ENCODE assay signal across 1 cellular context in genomic region chrX:109732319-109732779, GRCh38.
TF ChIP-seq lines count a peak whose summit lies in the region.

No MANE protein-coding gene starts in this region.

TF ChIP-seq in K562, 482 proteins besides CTCF, POLR2A, EP300 and RAD21 (continued from another document):
- TF ChIP-seq ATF3 (IDR thresholded peaks at IDR 0.05) (peak; percentile 50; the same call in 1 of the 2 replicates), ATF3 (CRISPR knock-in tag; conservative IDR thresholded peaks at IDR 0.05) (no peak), EGR1 (conservative IDR thresholded peaks at IDR 0.05) (0 out of 2 replicates have a peak, but pooled peaks have one; percentile 7), EZH2 (IDR thresholded peaks at IDR 0.05; ENCODE audit: borderline replicate concordance, low read depth, low read length) (no peak)
